8 cellular contexts compared by ENCODE assay signal in genomic region chr2:46985512-46985911, GRCh38. TPM values are rescaled to one million over a fixed set of nuclear protein-coding genes. Genes with fewer than 3 reads are reported as not detected.
A peak's percentile ranks its signal among the peaks of the same experiment; 100 is the strongest.
DNase-seq lines count a peak whose midpoint lies in the region; ATAC-seq lines count a peak whose summit lies in the region.

No MANE protein-coding gene starts in this region.

- no peaks in the 10 kb centered on the region for H3K27me3 ChIP-seq in SJCRH30
- no peaks in the 10 kb centered on the region for H3K27me3 ChIP-seq in stomach smooth muscle (ENCODE audit: control insufficient read depth in 1 of 2, insufficient read depth in 2 of 2, low read length in 2 of 2)

- peak; percentile 21 for ATAC-seq in GM21447 (IDR thresholded peaks at IDR 0.05; ENCODE audit: unreplicated experiment)
- no peak for ATAC-seq in HG03159 (IDR thresholded peaks at IDR 0.05; ENCODE audit: unreplicated experiment)

- peak overlapping the region; percentile 29 to 49 for H3K9ac ChIP-seq in stomach smooth muscle (ENCODE audit: low read length in 2 of 2)

- H3K9me3 ChIP-seq in SJCRH30 (replicated peaks) (no peaks in the 10 kb centered on the region), stomach smooth muscle (ENCODE audit: control insufficient read depth in 2 of 2, low read length in 2 of 2) (no peaks in the 10 kb centered on the region)

- H3K4me1 ChIP-seq in SJCRH30 (peaks cover 37% of the 10 kb centered on the region), stomach smooth muscle (ENCODE audit: control insufficient read depth, insufficient read depth, low read length) (peaks cover 67% of the 10 kb centered on the region)

- H3K27ac ChIP-seq in SJCRH30: peak overlapping the region; percentile 87; the same call in 1 of the 2 replicates
- peak overlapping the region; percentile 93 for H3K27ac ChIP-seq in stomach smooth muscle (ENCODE audit: low read length)

- H3K4me3 ChIP-seq in SJCRH30 (no peak overlapping the region), stomach smooth muscle (ENCODE audit: low read length in 2 of 2) (peak overlapping the region; percentile 10 to 23)

- DNase-seq in AG20443 (ENCODE audit: low spot score) (peak; percentile 38), SJCRH30 (no peak), fibroblast of gingiva (ENCODE audit: low read depth) (peak; percentile 40), NCI-H748 (lab: John Stamatoyannopoulos, UW; ENCODE audit: unreplicated experiment) (no peak)
- no peak for DNase-seq in activated CD4-positive, CD25-positive, alpha-beta regulatory T cell treated with anti-CD3 and anti-CD28 coated beads, Interleukin-2, amount 50 U/mL, for 72 hours

- H3K36me3 ChIP-seq in SJCRH30 (no peaks in the 10 kb centered on the region), stomach smooth muscle (ENCODE audit: control insufficient read depth in 2 of 2, insufficient read depth in 2 of 2, low read length in 2 of 2) (peaks cover 2 to 3% of the 10 kb centered on the region in 2 donors)

RNA-seq across cellular contexts. Expression of gene TTC7A, which starts 44.5 kb away (rescaled TPM):
- 9.1 and 10.4 TPM in 2 replicates for total RNA-seq in SJCRH30 (2014; rRNA removed; shearing (Covaris generic))

Comparison
In these comparisons a context has a peak if more than half of its experiments do, and no peak if none do; other contexts are left out.
1. DNase-seq: peak in AG20443 (single experiment) and fibroblast of gingiva (single experiment); none in SJCRH30 (0 of 2), NCI-H748 (single experiment) and activated CD4-positive, CD25-positive, alpha-beta regulatory T cell treated with anti-CD3 and anti-CD28 coated beads, Interleukin-2, amount 50 U/mL, for 72 hours (single experiment).